ENCODE assay signal across 20 cellular contexts in genomic region chr6:12030993-12031550, GRCh38. TPM values are rescaled to one million over a fixed set of nuclear protein-coding genes. Genes with fewer than 3 reads are reported as not detected.
DNase-seq lines count a peak whose midpoint lies in the region; ATAC-seq, FAIRE-seq and TF ChIP-seq lines count a peak whose summit lies in the region.
"Had no signal": no experiment of that assay in that cellular context is flagged by ENCODE, and none has a peak within 500 bp of the region (broad histone marks: within the 10 kb centered on the region; RNA-seq: fewer than 3 reads in every experiment).

No MANE protein-coding gene starts in this region.

- peak overlapping the region; percentile 37; the same call in 1 of the 2 replicates for H3K27ac ChIP-seq in GM12878 (ENCODE audit: control insufficient read depth, insufficient read depth)
- H3K27ac ChIP-seq: right atrium auricular region, testis had no signal

- TF ChIP-seq RAD21 in GM12878 (IDR thresholded peaks at IDR 0.05; ENCODE audit: insufficient read depth, low read depth, low read length), result no peak

- CTCF ChIA-PET in activated CD4-positive, alpha-beta memory T cell treated with anti-CD3 and anti-CD28 coated beads for 36 hours (lab: Charles Lee), result interaction anchor here (0.6 kb wide), 1 partner anchor 23 kb away, joined by 3 read pairs; no protein-coding TSS in a partner anchor
- CTCF ChIA-PET in activated CD4-positive, alpha-beta memory T cell treated with anti-CD3 and anti-CD28 coated beads, Interleukin-2, amount 10 ng/mL, durations not matched to agents 7 days and 5 days (lab: Charles Lee), result interaction anchor here (0.6 kb wide), 1 partner anchor 10 kb away, joined by 4 read pairs; no protein-coding TSS in a partner anchor
- CTCF ChIA-PET in GM12878 (lab: Yijun Ruan, JAX), result interaction anchor here (0.8 to 1.3 kb wide), 2 partner anchors 18 to 45 kb away, joined by 3 to 5 read pairs; no protein-coding TSS in a partner anchor

- POLR2A ChIA-PET in activated CD4-positive, alpha-beta memory T cell treated with anti-CD3 and anti-CD28 coated beads for 36 hours (lab: Charles Lee), result no interaction called here
- POLR2A ChIA-PET in activated CD4-positive, alpha-beta memory T cell treated with anti-CD3 and anti-CD28 coated beads, Interleukin-2, amount 10 ng/mL, durations not matched to agents 7 days and 5 days (lab: Charles Lee), result interaction anchor here (0.7 kb wide), 1 partner anchor 317 kb away, joined by 3 read pairs; no protein-coding TSS in a partner anchor
- POLR2A ChIA-PET in GM12878 (lab: Charles Lee), result interaction anchor here (0.7 to 2.1 kb wide), 3 partner anchors 13 to 256 kb away, joined by 3 to 9 read pairs (median 3); no protein-coding TSS in a partner anchor

- no peak for FAIRE-seq in GM12878 (lab: Jason Lieb, UNC)
- FAIRE-seq: A204.1, frontal cortex, K562 had no signal

- SMC1A ChIA-PET in GM12878 (lab: Charles Lee; ENCODE audit: uncharacterized antibody, unreplicated experiment), result interaction anchor here (0.8 to 1.6 kb wide), 6 partner anchors 8 to 1011 kb away, joined by 3 to 6 read pairs (median 4); no protein-coding TSS in a partner anchor

- BruUV-seq in GM12878 (replicated peaks; lab: Mats Ljungman, UMichigan), result no TSS peak

- RAD21 ChIA-PET in GM12878 (lab: Charles Lee; ENCODE audit: unreplicated experiment), result interaction anchor here (0.7 to 1.1 kb wide), 2 partner anchors 18 to 45 kb away, joined by 3 read pairs; no protein-coding TSS in a partner anchor

- H3K36me3 ChIP-seq in GM12878 (ENCODE audit: control insufficient read depth in 2 of 2, insufficient read depth in 2 of 2, low read length in 1 of 2) (peaks cover 1 to 16% of the 10 kb centered on the region in 2 experiments; a peak in 2 of 4 replicates), mucosa of descending colon (ENCODE audit: low read depth) (no peaks in the 10 kb centered on the region)
- H3K36me3 ChIP-seq: right atrium auricular region had no signal

- peaks cover 60% of the 10 kb centered on the region for H3K4me1 Mint-ChIP-seq in activated CD4-positive, alpha-beta memory T cell treated with anti-CD3 and anti-CD28 coated beads for 36 hours (ENCODE audit: low read depth)
- H3K4me1 Mint-ChIP-seq in activated CD4-positive, alpha-beta memory T cell treated with anti-CD3 and anti-CD28 coated beads, Interleukin-2, amount 10 ng/mL, durations not matched to agents 7 days and 5 days, result peaks cover 17% of the 10 kb centered on the region

- no peaks in the 10 kb centered on the region for H3K27me3 Mint-ChIP-seq in activated CD4-positive, alpha-beta memory T cell treated with anti-CD3 and anti-CD28 coated beads for 36 hours
- no peaks in the 10 kb centered on the region for H3K27me3 Mint-ChIP-seq in activated CD4-positive, alpha-beta memory T cell treated with anti-CD3 and anti-CD28 coated beads, Interleukin-2, amount 10 ng/mL, durations not matched to agents 7 days and 5 days
- H3K27me3 Mint-ChIP-seq: CD4-positive, alpha-beta T cell; effector memory CD8-positive, alpha-beta T cell had no signal

- 33% methylated on average over 2 of the region's 2 CpGs for WGBS in GM12878 (ENCODE audit: insufficient coverage, insufficient replicate concordance, low lambda C conversion rate, missing lambda C conversion rate)

- peaks cover 27% of the 10 kb centered on the region for H3K9me3 ChIP-seq in GM12878 (replicated peaks; ENCODE audit: control insufficient read depth, insufficient read depth, low read length)
- H3K9me3 ChIP-seq in mucosa of descending colon, result peaks cover 9% of the 10 kb centered on the region
- H3K9me3 ChIP-seq: testis had no signal

- no peak overlapping the region for H3K9ac ChIP-seq in GM12878 (ENCODE audit: control insufficient read depth, insufficient read depth, low read length)

- in situ Hi-C loops in GM12878 (cut with MboI), result no loop called here

- no peak overlapping the region for H3K4me3 Mint-ChIP-seq in activated CD4-positive, alpha-beta memory T cell treated with anti-CD3 and anti-CD28 coated beads for 36 hours
- H3K4me3 Mint-ChIP-seq in activated CD4-positive, alpha-beta memory T cell treated with anti-CD3 and anti-CD28 coated beads, Interleukin-2, amount 10 ng/mL, durations not matched to agents 7 days and 5 days, result no peak overlapping the region
- H3K4me3 Mint-ChIP-seq: CD4-positive, alpha-beta T cell; effector memory CD8-positive, alpha-beta T cell had no signal

- H2AFZ ChIP-seq in GM12878 (ENCODE audit: control insufficient read depth, low read depth, low read length), result no peak overlapping the region

- peaks cover 92% of the 10 kb centered on the region for H3K79me2 ChIP-seq in GM12878 (ENCODE audit: control insufficient read depth, insufficient read depth, low read length)

- H4K20me1 ChIP-seq in GM12878 (ENCODE audit: control insufficient read depth, insufficient read depth), result no peaks in the 10 kb centered on the region

- H3K4me1 ChIP-seq in GM12878 (ENCODE audit: control insufficient read depth, insufficient read depth, low read length) (peaks cover 5% of the 10 kb centered on the region; the same call in 1 of the 2 replicates), mucosa of descending colon (ENCODE audit: low read depth) (peaks cover 10% of the 10 kb centered on the region)

- H3K27me3 ChIP-seq in GM12878 (replicated peaks in 1 of 2; ENCODE audit: control insufficient read depth in 2 of 2, insufficient read depth in 2 of 2, low read length in 1 of 2), result no peaks in the 10 kb centered on the region
- H3K27me3 ChIP-seq: right atrium auricular region, testis had no signal

- peak; percentile 81 for ATAC-seq in HG02884 (IDR thresholded peaks at IDR 0.05; ENCODE audit: unreplicated experiment)
- ATAC-seq in GM12878, result peak; percentile 79
- peak; percentile 37 for ATAC-seq in mucosa of descending colon
- ATAC-seq: effector memory CD8-positive, alpha-beta T cell; K562; Right ventricle myocardium inferior had no signal

- no peak for TF ChIP-seq POLR2A in GM12878 (IDR thresholded peaks at IDR 0.05; ENCODE audit: low read depth, low read length)

- H3K36me3 Mint-ChIP-seq in activated CD4-positive, alpha-beta memory T cell treated with anti-CD3 and anti-CD28 coated beads for 36 hours, result peaks cover 57% of the 10 kb centered on the region
- peaks cover 54% of the 10 kb centered on the region for H3K36me3 Mint-ChIP-seq in activated CD4-positive, alpha-beta memory T cell treated with anti-CD3 and anti-CD28 coated beads, Interleukin-2, amount 10 ng/mL, durations not matched to agents 7 days and 5 days (ENCODE audit: low read depth)

- no peak overlapping the region for H3K4me3 ChIP-seq in GM12878
- H3K4me3 ChIP-seq in mucosa of descending colon, result no peak overlapping the region
- H3K4me3 ChIP-seq: K562, right atrium auricular region, testis had no signal

- H3K27ac Mint-ChIP-seq in activated CD4-positive, alpha-beta memory T cell treated with anti-CD3 and anti-CD28 coated beads for 36 hours, result no peak overlapping the region
- H3K27ac Mint-ChIP-seq in activated CD4-positive, alpha-beta memory T cell treated with anti-CD3 and anti-CD28 coated beads, Interleukin-2, amount 10 ng/mL, durations not matched to agents 7 days and 5 days, result no peak overlapping the region
- H3K27ac Mint-ChIP-seq: CD4-positive, alpha-beta T cell; effector memory CD8-positive, alpha-beta T cell had no signal

- H3K9me3 Mint-ChIP-seq in activated CD4-positive, alpha-beta memory T cell treated with anti-CD3 and anti-CD28 coated beads for 36 hours, result peaks cover 20% of the 10 kb centered on the region
- H3K9me3 Mint-ChIP-seq in activated CD4-positive, alpha-beta memory T cell treated with anti-CD3 and anti-CD28 coated beads, Interleukin-2, amount 10 ng/mL, durations not matched to agents 7 days and 5 days, result peaks cover 8% of the 10 kb centered on the region

- no peak for TF ChIP-seq EP300 in GM12878 (IDR thresholded peaks at IDR 0.05; ENCODE audit: borderline replicate concordance in 1 of 2, control insufficient read depth in 1 of 2, low read depth in 2 of 2, low read length in 2 of 2)

- H3K4me2 ChIP-seq in GM12878 (ENCODE audit: control insufficient read depth, insufficient read depth), result peak overlapping the region; percentile 25; the same call in 1 of the 2 replicates

- intact Hi-C loops in activated CD4-positive, alpha-beta memory T cell treated with anti-CD3 and anti-CD28 coated beads for 36 hours (cut with micrococcal nuclease), result no loop called here
- intact Hi-C loops in GM12878 (cut with micrococcal nuclease; ENCODE audit: unreplicated experiment) (no loop called here), mucosa of descending colon (cut with DNase I, micrococcal nuclease) (no loop called here)

- peak; percentile 33 for DNase-seq in activated CD4-positive, alpha-beta memory T cell treated with anti-CD3 and anti-CD28 coated beads for 36 hours
- DNase-seq in activated CD4-positive, alpha-beta memory T cell treated with anti-CD3 and anti-CD28 coated beads, Interleukin-2, amount 10 ng/mL, durations not matched to agents 7 days and 5 days, result no peak
- DNase-seq in GM12878 (ENCODE audit: low read depth, low spot score) (no peak), mucosa of descending colon (no peak), GOT3 (lab: John Stamatoyannopoulos, UW) (no peak), activated gamma-delta T cell treated with Interleukin-2 at 50 U/mL for 16 hours (no peak), NCI-H82 (lab: John Stamatoyannopoulos, UW) (no peak)
- DNase-seq: activated CD4-positive, alpha-beta T cell treated with anti-CD3 and anti-CD28 coated beads for 48 hours; CD4-positive, alpha-beta T cell; effector memory CD8-positive, alpha-beta T cell; NCI-H1092 treated with DMSO at 0.1 percent for 48 hours; NK-92 treated with Interleukin-12 subunit alpha and Interleukin-12 subunit beta, amount 100 ng/mL, for 24 hours; T-helper 2 cell; testis had no signal

- TF ChIP-seq CTCF in GM12878 (IDR thresholded peaks at IDR 0.05 in 2 of 3, conservative IDR thresholded peaks at IDR 0.05 in 1 of 3; ENCODE audit: control insufficient read depth in 2 of 3, extremely low read depth in 1 of 3, insufficient read depth in 1 of 3, low read depth in 3 of 3, low read length in 3 of 3) (no peak), mucosa of descending colon (IDR thresholded peaks at IDR 0.05) (no peak)

RNA-seq across cellular contexts. Expression of gene HIVEP1, which starts 19.0 kb away (rescaled TPM):
- total RNA-seq in activated CD4-positive, alpha-beta memory T cell treated with anti-CD3 and anti-CD28 coated beads for 36 hours, result 10 to 100 TPM; 43.2 to 43.8 TPM
- total RNA-seq in activated CD4-positive, alpha-beta memory T cell treated with anti-CD3 and anti-CD28 coated beads, Interleukin-2, amount 10 ng/mL, durations not matched to agents 7 days and 5 days, result 10 to 100 TPM; 21.7 to 27.8 TPM
- 251 and 262 TPM in 2 replicates for total RNA-seq in GM12878 (2013; cell fraction: nucleolus; rRNA removed)
- 32.2 and 33.7 TPM in 2 replicates for total RNA-seq in GM12878 (2014; rRNA removed)
- total RNA-seq in GM12878 (2014; rRNA removed; fragmentation: Illumina TruSeq; extraction: Trizol), result 37.0 and 39.1 TPM in 2 replicates
- total RNA-seq in GM12878 (2021), result 37.5 and 37.7 TPM in 2 replicates
- 14.0 TPM for polyA plus RNA-seq in GM12878 (2011; ENCODE audit: low read depth)
- polyA plus RNA-seq in GM12878 (2011; rRNA removed), result 13.6 and 19.7 TPM in 2 replicates
- polyA plus RNA-seq in GM12878 (2011; cell fraction: cytosol; rRNA removed), result 23.6 and 25.1 TPM in 2 replicates
- polyA plus RNA-seq in GM12878 (2011; cell fraction: nucleus; rRNA removed), result 36.9 and 47.3 TPM in 2 replicates
- polyA plus RNA-seq in GM12878 (2012), result 14.9 and 17.9 TPM in 2 replicates
- polyA plus RNA-seq in GM12878 (2014; fragmentation: Illumina TruSeq; extraction: Trizol), result 31.1 and 40.9 TPM in 2 replicates
- polyA plus RNA-seq in GM12878 (2014; fragmentation: Nextera tagmentation; extraction: Ambion mirVana), result 1 to 10 TPM; 4.3 to 6.7 TPM
- polyA plus RNA-seq in GM12878 (2014; rRNA removed), result 22.5 and 23.5 TPM in 2 replicates
- 10 to 100 TPM; 11.9 to 13.2 TPM for polyA plus RNA-seq in GM12878 (2016; fragmentation: Nextera tagmentation; extraction: Ambion mirVana)
- polyA minus RNA-seq in GM12878 (2011; rRNA and poly(A)+ RNA removed), result 71.2 and 77.4 TPM in 2 replicates
- polyA minus RNA-seq in GM12878 (2011; cell fraction: cytosol; rRNA and poly(A)+ RNA removed), result 17.7 and 17.9 TPM in 2 replicates
- polyA minus RNA-seq in GM12878 (2011; cell fraction: nucleus; rRNA and poly(A)+ RNA removed), result 62.4 and 93.5 TPM in 2 replicates
- total RNA-seq in mucosa of descending colon, result 10 to 100 TPM; 27.6 to 37.3 (median 35.8) TPM
